In genomic region chr5:17190242-17190778, GRCh38 we compare ENCODE assay signal across 8 cellular contexts. TPM values are rescaled to one million over a fixed set of nuclear protein-coding genes. Genes with fewer than 3 reads are reported as not detected.
DNase-seq lines count a peak whose midpoint lies in the region; ATAC-seq and TF ChIP-seq lines count a peak whose summit lies in the region.

No MANE protein-coding gene starts in this region.

- H3K9me3 Mint-ChIP-seq in activated CD4-positive, alpha-beta T cell treated with anti-CD3 and anti-CD28 coated beads for 36 hours (ENCODE audit: low read depth), result no peaks in the 10 kb centered on the region

- no peak for TF ChIP-seq POLR2A in GM18505 (IDR thresholded peaks at IDR 0.05; ENCODE audit: borderline replicate concordance, extremely low read depth, insufficient read depth, insufficient read length)

- peaks cover 5% of the 10 kb centered on the region for H3K27me3 Mint-ChIP-seq in activated CD4-positive, alpha-beta T cell treated with anti-CD3 and anti-CD28 coated beads for 36 hours

- H3K27ac Mint-ChIP-seq in activated CD4-positive, alpha-beta T cell treated with anti-CD3 and anti-CD28 coated beads for 36 hours, result no peak overlapping the region

- POLR2A ChIA-PET in activated CD4-positive, alpha-beta T cell treated with anti-CD3 and anti-CD28 coated beads for 36 hours (lab: Charles Lee), result no interaction called here

- intact Hi-C loops in activated CD4-positive, alpha-beta T cell treated with anti-CD3 and anti-CD28 coated beads for 36 hours (cut with DNase I, micrococcal nuclease), result loop anchor here (1.0 to 5.0 kb wide), 4 partner anchors 256 to 1028 kb away; no protein-coding TSS in a partner anchor

- no peak overlapping the region for H3K4me3 ChIP-seq in LNCaP clone FGC (ENCODE audit: low read depth, low read length)

- ATAC-seq in activated CD4-positive, alpha-beta T cell treated with anti-CD3 and anti-CD28 coated beads for 36 hours, result no peak
- ATAC-seq in omental fat pad (ENCODE audit: low FRiP score), result peak; percentile 60
- no peak for ATAC-seq in GM18505 (IDR thresholded peaks at IDR 0.05; ENCODE audit: unreplicated experiment)

- TF ChIP-seq CTCF in LNCaP clone FGC (IDR thresholded peaks at IDR 0.05; ENCODE audit: control insufficient read depth, extremely low read depth, insufficient read depth) (peak; percentile 71), omental fat pad (IDR thresholded peaks at IDR 0.05) (peak in 1 of 3 donors; percentile 37)

- DNase-seq in activated CD4-positive, alpha-beta T cell treated with anti-CD3 and anti-CD28 coated beads for 36 hours, result peak; percentile 17
- DNase-seq in activated CD4-positive, alpha-beta T cell treated with anti-CD3 and anti-CD28 coated beads for 4 hours, result no peak
- DNase-seq in LNCaP clone FGC (ENCODE audit: low read depth), result no peak
- peak; percentile 32 for DNase-seq in SK-N-DZ (ENCODE audit: low spot score)
- peak; percentile 94 for DNase-seq in fibroblast of peridontal ligament (ENCODE audit: extremely low read depth)
- no peak for DNase-seq in omental fat pad (ENCODE audit: low spot score)
- DNase-seq in stimulated activated CD4-positive, alpha-beta T cell treated with anti-CD3 and anti-CD28 coated beads, Interleukin-2, amount 100 ng/mL, for 24 hours, result no peak

- CTCF ChIA-PET in activated CD4-positive, alpha-beta T cell treated with anti-CD3 and anti-CD28 coated beads for 36 hours (lab: Charles Lee), result interaction anchor here (0.6 to 2.8 kb wide), 37 partner anchors 9 to 1125 kb away, joined by 3 to 25 read pairs (median 3); no protein-coding TSS in a partner anchor

- no peaks in the 10 kb centered on the region for H3K36me3 Mint-ChIP-seq in activated CD4-positive, alpha-beta T cell treated with anti-CD3 and anti-CD28 coated beads for 36 hours (ENCODE audit: low read depth)

- H3K4me3 Mint-ChIP-seq in activated CD4-positive, alpha-beta T cell treated with anti-CD3 and anti-CD28 coated beads for 36 hours, result no peak overlapping the region

- H3K4me1 Mint-ChIP-seq in activated CD4-positive, alpha-beta T cell treated with anti-CD3 and anti-CD28 coated beads for 36 hours, result no peaks in the 10 kb centered on the region

RNA-seq across cellular contexts. Expression of gene BASP1, which starts 27.1 kb away (rescaled TPM):
- 1 to 10 TPM; 1.3 to 1.6 TPM for total RNA-seq in activated CD4-positive, alpha-beta T cell treated with anti-CD3 and anti-CD28 coated beads for 36 hours
- 242 and 321 TPM in 2 replicates for polyA plus RNA-seq in SK-N-DZ (2014; cell fraction: cytosol; rRNA removed)
- polyA plus RNA-seq in SK-N-DZ (2014; cell fraction: nucleus; rRNA removed), result 109 and 110 TPM in 2 replicates
- 10 to 100 TPM; 19.8 to 53.9 (median 32.5) TPM for total RNA-seq in omental fat pad

Comparison
In these comparisons a context has a peak if more than half of its experiments do, and no peak if none do; other contexts are left out.
1. DNase-seq: peak in activated CD4-positive, alpha-beta T cell treated with anti-CD3 and anti-CD28 coated beads for 36 hours (single experiment), SK-N-DZ (single experiment) and fibroblast of peridontal ligament (single experiment); none in activated CD4-positive, alpha-beta T cell treated with anti-CD3 and anti-CD28 coated beads for 4 hours (0 of 2), LNCaP clone FGC (single experiment), omental fat pad (single experiment) and stimulated activated CD4-positive, alpha-beta T cell treated with anti-CD3 and anti-CD28 coated beads, Interleukin-2, amount 100 ng/mL, for 24 hours (0 of 2).
2. RNA of gene BASP1, which starts 27.1 kb away (total RNA-seq): 19.8 to 53.9 TPM in omental fat pad; 1.3 to 1.6 TPM in activated CD4-positive, alpha-beta T cell treated with anti-CD3 and anti-CD28 coated beads for 36 hours; every median in the first group is over 4 times any median in the second.